In genomic region chr1:232766904-232767303, GRCh38 we compare ENCODE assay signal across 16 cellular contexts. TPM values are rescaled to one million over a fixed set of nuclear protein-coding genes. Genes with fewer than 3 reads are reported as not detected.
DNase-seq lines count a peak whose midpoint lies in the region; ATAC-seq and TF ChIP-seq lines count a peak whose summit lies in the region.
"Had no signal": no experiment of that assay in that cellular context is flagged by ENCODE, and none has a peak within 500 bp of the region (broad histone marks: within the 10 kb centered on the region; RNA-seq: fewer than 3 reads in every experiment).

No MANE protein-coding gene starts in this region.

- H3K9ac ChIP-seq in BLaER1 treated with 17β-estradiol and CSF1 and Interleukin-3, amounts not matched to agents 10 nM and 100 nM = no peak overlapping the region

- H3K4me3 Mint-ChIP-seq in T-cell = no peak overlapping the region

- H3K4me2 ChIP-seq in BLaER1 treated with 17β-estradiol and CSF1 and Interleukin-3, amounts not matched to agents 10 nM and 100 nM = peak overlapping the region in 6 of 11 experiments; percentile 11 to 70 (median 64); a peak in 10 of 22 replicates
- no peak overlapping the region for H3K4me2 ChIP-seq in hepatocyte

- CTCF ChIA-PET in T-cell (lab: Charles Lee) = no interaction called here

- ATAC-seq in T-cell (replicated peaks in 1 of 4) = no peak

- no peak overlapping the region for H3K27ac Mint-ChIP-seq in T-cell
- H3K27ac Mint-ChIP-seq: activated naive CD4-positive, alpha-beta T cell treated with anti-CD3 and anti-CD28 coated beads, Interleukin-2, amount 50 U/mL, for 72 hours had no signal

- DNase-seq in Peyer's patch (no peak), hepatocyte (ENCODE audit: low spot score) (no peak), stomach (no peak), T-cell (no peak), DMS53 (lab: John Stamatoyannopoulos, UW) (no peak), DMS153 (lab: John Stamatoyannopoulos, UW) (no peak)
- DNase-seq in stimulated activated naive CD4-positive, alpha-beta T cell treated with Interleukin-2 at 50 U/mL for 16 hours (lab: John Stamatoyannopoulos, UW) = no peak
- DNase-seq: activated CD8-positive, alpha-beta memory T cell treated with anti-CD3 and anti-CD28 coated beads, Interleukin-2, amount 50 U/mL, for 48 hours; cerebellar nuclear complex; glutamatergic neuron; islet precursor cell; KBM-7; NCI-H1436 had no signal

- peak overlapping the region in 2 of 11 experiments; percentile 34 to 40; a peak in 3 of 22 replicates for H3K27ac ChIP-seq in BLaER1 treated with 17β-estradiol and CSF1 and Interleukin-3, amounts not matched to agents 10 nM and 100 nM
- peak overlapping the region in 3 of 4 donors; percentile 65 to 91 (median 89) for H3K27ac ChIP-seq in Peyer's patch
- peak overlapping the region; percentile 62 for H3K27ac ChIP-seq in hepatocyte
- H3K27ac ChIP-seq in stomach = peak overlapping the region in 4 of 5 donors; percentile 54 to 77 (median 75)

- H3K27me3 ChIP-seq in BLaER1 treated with 17β-estradiol and CSF1 and Interleukin-3, amounts not matched to agents 10 nM and 100 nM = no peaks in the 10 kb centered on the region
- no peaks in the 10 kb centered on the region for H3K27me3 ChIP-seq in Peyer's patch
- no peaks in the 10 kb centered on the region for H3K27me3 ChIP-seq in hepatocyte
- H3K27me3 ChIP-seq in stomach = no peaks in the 10 kb centered on the region

- intact Hi-C loops in stomach (cut with DNase I; ENCODE audit: low total_unique reads) = no loop called here

- no peaks in the 10 kb centered on the region for H3K9me2 ChIP-seq in hepatocyte (replicated peaks; ENCODE audit: insufficient read depth)

- H3K4me3 ChIP-seq in BLaER1 treated with 17β-estradiol and CSF1 and Interleukin-3, amounts not matched to agents 10 nM and 100 nM = no peak overlapping the region
- H3K4me3 ChIP-seq in Peyer's patch (no peak overlapping the region), hepatocyte (no peak overlapping the region), stomach (no peak overlapping the region)
- H3K4me3 ChIP-seq: HAP-1 had no signal

- peaks cover 27 to 38% (median 31%) of the 10 kb centered on the region in 11 experiments for H3K9me3 ChIP-seq in BLaER1 treated with 17β-estradiol and CSF1 and Interleukin-3, amounts not matched to agents 10 nM and 100 nM (replicated peaks in 1 of 11)
- H3K9me3 ChIP-seq in Peyer's patch (no peaks in the 10 kb centered on the region), hepatocyte (ENCODE audit: low read depth) (no peaks in the 10 kb centered on the region), stomach (no peaks in the 10 kb centered on the region)

- TF ChIP-seq POLR2A in Peyer's patch (IDR thresholded peaks at IDR 0.05) = no peak
- TF ChIP-seq POLR2A in stomach (IDR thresholded peaks at IDR 0.05) = no peak

- no peak for TF ChIP-seq CTCF in Peyer's patch (IDR thresholded peaks at IDR 0.05)
- no peak for TF ChIP-seq CTCF in hepatocyte (IDR thresholded peaks at IDR 0.05; ENCODE audit: poor library complexity)
- TF ChIP-seq CTCF in stomach (IDR thresholded peaks at IDR 0.05) = no peak

- peaks cover 0 to 10% (median 8%) of the 10 kb centered on the region in 3 donors for H3K9me3 Mint-ChIP-seq in T-cell

- H3K27me3 Mint-ChIP-seq in T-cell = peaks cover 10 to 14% of the 10 kb centered on the region in 2 donors

- H3K79me2 ChIP-seq in hepatocyte = no peaks in the 10 kb centered on the region

- peaks cover 10 to 30% (median 14%) of the 10 kb centered on the region in 10 experiments; a peak in 18 of 20 replicates for H3K4me1 ChIP-seq in BLaER1 treated with 17β-estradiol and CSF1 and Interleukin-3, amounts not matched to agents 10 nM and 100 nM
- H3K4me1 ChIP-seq in Peyer's patch (peaks cover 0 to 31% (median 4%) of the 10 kb centered on the region in 4 donors), hepatocyte (ENCODE audit: insufficient read depth) (peaks cover 23% of the 10 kb centered on the region), stomach (peaks cover 0 to 32% (median 17%) of the 10 kb centered on the region in 4 donors)
- H3K4me1 ChIP-seq: HAP-1 had no signal

- WGBS in hepatocyte (ENCODE audit: low lambda C conversion rate, missing lambda C conversion rate) = 89% methylated on average over 1 of the region's 1 CpG
- 39 to 75% (median 66%) methylated on average over 1 of the region's 1 CpG for WGBS in stomach, 5 donors

- no peak for TF ChIP-seq EP300 in stomach (IDR thresholded peaks at IDR 0.05)

- peaks cover 6% of the 10 kb centered on the region for H3K36me3 Mint-ChIP-seq in T-cell

- POLR2A ChIA-PET in T-cell (lab: Charles Lee) = no interaction called here

- no peaks in the 10 kb centered on the region for H3K4me1 Mint-ChIP-seq in T-cell

- H2AFZ ChIP-seq in hepatocyte = no peak overlapping the region

- no peaks in the 10 kb centered on the region for H3K36me3 ChIP-seq in BLaER1 treated with 17β-estradiol and CSF1 and Interleukin-3, amounts not matched to agents 10 nM and 100 nM
- no peaks in the 10 kb centered on the region for H3K36me3 ChIP-seq in Peyer's patch
- H3K36me3 ChIP-seq in hepatocyte (replicated peaks; ENCODE audit: insufficient read depth, low read depth) = no peaks in the 10 kb centered on the region
- no peaks in the 10 kb centered on the region for H3K36me3 ChIP-seq in stomach
- H3K36me3 ChIP-seq: HAP-1 had no signal

- no peaks in the 10 kb centered on the region for H4K20me1 ChIP-seq in BLaER1 treated with 17β-estradiol and CSF1 and Interleukin-3, amounts not matched to agents 10 nM and 100 nM
- H4K20me1 ChIP-seq in hepatocyte (ENCODE audit: insufficient read depth, poor library complexity, severe bottlenecking) = no peaks in the 10 kb centered on the region

RNA-seq across cellular contexts. Expression of gene MAP10, which starts 38.3 kb away (rescaled TPM):
- total RNA-seq in Peyer's patch (1 to 10 TPM; 1.7 to 3.2 (median 2.5) TPM), hepatocyte (3.8 and 5.7 TPM in 2 replicates), stomach (1 to 10 TPM in 3 of 5 donors, under 1 TPM in 1, not detected in 1; 0.45 to 1.6 (median 1.5) TPM), T-cell (1 to 10 TPM; 1.4 to 2.7 (median 1.5) TPM)
- polyA plus RNA-seq in hepatocyte (2.1 TPM in 2 replicates), stomach (1 to 10 TPM in 2 of 3 donors, under 1 TPM in 1; 0.56 to 1.4 (median 1.2) TPM)
